23 cellular contexts compared by ENCODE assay signal in genomic region chr14:70034257-70034656, GRCh38.
"Had no signal": no experiment of that assay in that cellular context is flagged by ENCODE, and none has a peak within 500 bp of the region (broad histone marks: within the 10 kb centered on the region; RNA-seq: fewer than 3 reads in every experiment).

No MANE protein-coding gene starts in this region.

- H3K4me1 ChIP-seq: SJSA1 had no signal

- H3K36me3 Mint-ChIP-seq: IgD-negative memory B cell had no signal

- FAIRE-seq: K562, RCC 7860 had no signal

- H3K9me3 Mint-ChIP-seq: IgD-negative memory B cell had no signal

- H3K9ac ChIP-seq: KMS-11 had no signal

- H3K36me3 ChIP-seq: SJSA1 had no signal

- H3K4me3 ChIP-seq: K562, SJSA1, SK-N-MC had no signal

- H3K4me2 ChIP-seq: KMS-11 had no signal

- DNase-seq: Kasumi-1, MV-4-11, NCI-H1092, NCI-H1105 treated with DMSO at 0.1 percent for 48 hours, NCI-H1417 treated with DMSO at 0.1 percent for 48 hours, NCI-H146, NCI-H1694 treated with DMSO at 0.1 percent for 48 hours, NCI-H1930, NCI-H2081, NCI-H2107, NCI-H2227 treated with DMSO at 0.1 percent for 48 hours, NCI-H524, NCI-H526 treated with DMSO at 0.1 percent for 48 hours, NCI-H748 treated with DMSO at 0.1 percent for 48 hours, Right ventricle myocardium superior, RPMI8226, SIG-M5 had no signal

- H3K4me1 Mint-ChIP-seq: IgD-negative memory B cell had no signal

- H3K9me3 ChIP-seq: SJSA1 had no signal

- H3K27ac ChIP-seq: KMS-11, SJSA1, SK-N-MC had no signal

- H3K4me3 Mint-ChIP-seq: IgD-negative memory B cell had no signal

- H3K27me3 ChIP-seq: SJSA1 had no signal

- H3K27ac Mint-ChIP-seq: IgD-negative memory B cell had no signal
